12 cellular contexts compared by ENCODE assay signal in the genomic region with DNA sequence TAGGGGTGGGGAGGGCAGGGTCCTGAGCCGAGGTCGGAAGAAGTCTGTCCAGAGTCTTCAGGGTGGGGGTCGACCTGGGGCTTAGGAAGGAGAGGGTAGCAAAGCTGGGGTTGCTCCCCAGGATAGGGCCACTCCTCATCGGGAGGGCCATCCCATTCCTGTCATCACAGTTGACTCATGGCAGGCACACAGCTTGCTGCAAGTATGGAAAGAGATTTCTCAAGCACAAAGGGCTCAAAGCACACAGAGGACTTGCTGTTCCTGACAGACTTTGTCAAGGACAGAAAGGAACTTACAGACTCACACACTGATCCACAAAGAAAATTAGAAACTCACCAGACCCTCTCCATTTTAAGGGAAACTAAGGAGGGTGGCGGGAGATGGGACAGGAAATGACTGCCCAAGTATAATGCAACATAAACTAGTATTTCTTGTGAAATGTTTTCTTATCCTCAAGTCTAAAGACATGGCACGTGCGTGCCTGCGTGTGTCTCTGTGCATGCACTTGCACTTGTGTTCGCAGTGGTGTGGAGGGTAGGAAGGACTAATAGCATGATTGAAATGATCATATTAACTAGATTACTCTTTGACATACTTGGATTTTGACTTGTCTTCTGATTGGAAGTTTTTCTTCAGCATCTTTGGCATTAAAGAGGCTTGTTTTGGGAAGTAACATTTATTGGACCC. TPM values are rescaled to one million over a fixed set of nuclear protein-coding genes. Genes with fewer than 3 reads are reported as not detected.
DNase-seq lines count a peak whose midpoint lies in the region; ATAC-seq and TF ChIP-seq lines count a peak whose summit lies in the region.
"Had no signal": no experiment of that assay in that cellular context is flagged by ENCODE, and none has a peak within 500 bp of the region (broad histone marks: within the 10 kb centered on the region; RNA-seq: fewer than 3 reads in every experiment).

No MANE protein-coding gene starts in this region.

- no peaks in the 10 kb centered on the region for H4K20me1 ChIP-seq in PC-3 (ENCODE audit: low read length)

- H3K27ac ChIP-seq in PC-3 (ENCODE audit: low read length) (peak overlapping the region; percentile 22; the same call in 1 of the 2 replicates), SJCRH30 (no peak overlapping the region)
- H3K27ac ChIP-seq: pancreas had no signal

- H3K9me3 ChIP-seq in PC-3 (ENCODE audit: low read length) (no peaks in the 10 kb centered on the region), HAP-1 (no peaks in the 10 kb centered on the region), SJCRH30 (replicated peaks) (no peaks in the 10 kb centered on the region)
- H3K9me3 ChIP-seq: pancreas had no signal

- H3K4me3 ChIP-seq in AG10803 (ENCODE audit: low read length) (no peak overlapping the region), PC-3 (ENCODE audit: low read length) (no peak overlapping the region), HAP-1 (no peak overlapping the region), SJCRH30 (no peak overlapping the region)
- H3K4me3 ChIP-seq: pancreas had no signal

- in situ Hi-C loops in HAP-1 (cut with MboI; ENCODE audit: low sequenced_read_pairs), result loop anchor here (25.0 kb wide), 1 partner anchor 491 kb away; no protein-coding TSS in a partner anchor

- H3K4me1 ChIP-seq in PC-3 (ENCODE audit: insufficient read depth, low read length) (peaks cover 8% of the 10 kb centered on the region), HAP-1 (no peaks in the 10 kb centered on the region), SJCRH30 (peaks cover 4% of the 10 kb centered on the region; the same call in 1 of the 2 replicates)
- H3K4me1 ChIP-seq: pancreas had no signal

- H3K79me2 ChIP-seq in PC-3 (ENCODE audit: low read length), result no peaks in the 10 kb centered on the region

- H3F3A ChIP-seq in PC-3 (ENCODE audit: low read length, unreplicated experiment), result no peaks in the 10 kb centered on the region

- DNase-seq in AG10803 (ENCODE audit: low read depth), result peak; percentile 63
- DNase-seq in PC-3, result no peak
- DNase-seq in omental fat pad (ENCODE audit: low spot score), result no peak
- no peak for DNase-seq in HAP-1 (ENCODE audit: low spot score in 2 of 2)
- no peak for DNase-seq in SJCRH30
- DNase-seq: CD8-positive, alpha-beta memory T cell; NCI-H2029; pancreas; SHP77 had no signal

- intact Hi-C loops in PC-3 (cut with micrococcal nuclease), result loop anchor here (5.0 kb wide), 1 partner anchor 151 kb away; a partner anchor contains a TSS

- POLR2A ChIA-PET in PC-3 (lab: Charles Lee; ENCODE audit: unreplicated experiment), result no interaction called here

- no TSS peak for BruUV-seq in PC-3 (replicated peaks; lab: Mats Ljungman, UMichigan)

- no peak overlapping the region for H2AFZ ChIP-seq in PC-3 (ENCODE audit: low read length)

- no peak for TF ChIP-seq CTCF in AG10803 (conservative IDR thresholded peaks at IDR 0.05; ENCODE audit: low read length)
- TF ChIP-seq CTCF in PC-3 (conservative IDR thresholded peaks at IDR 0.05; ENCODE audit: low read depth, low read length), result no peak
- TF ChIP-seq CTCF in omental fat pad (IDR thresholded peaks at IDR 0.05), result no peak

- no peak overlapping the region for H3K4me2 ChIP-seq in PC-3 (ENCODE audit: low read length)

- H3K36me3 ChIP-seq in PC-3 (ENCODE audit: low read depth, low read length), result peaks cover 30% of the 10 kb centered on the region
- H3K36me3 ChIP-seq in HAP-1 (replicated peaks), result peaks cover 39% of the 10 kb centered on the region
- H3K36me3 ChIP-seq in SJCRH30, result peaks cover 14% of the 10 kb centered on the region

- CTCF ChIA-PET in PC-3 (lab: Charles Lee), result interaction anchor here (0.6 to 1.4 kb wide), 2 partner anchors 82 to 151 kb away, joined by 3 to 8 read pairs; a partner anchor contains a TSS

- H3K9ac ChIP-seq in PC-3 (ENCODE audit: low read length), result no peak overlapping the region

- no peaks in the 10 kb centered on the region for H3K9me2 ChIP-seq in PC-3 (replicated peaks; ENCODE audit: low read length)

- H3K27me3 ChIP-seq in PC-3 (ENCODE audit: low read length), result no peaks in the 10 kb centered on the region
- no peaks in the 10 kb centered on the region for H3K27me3 ChIP-seq in HAP-1 (ENCODE audit: low read depth)
- H3K27me3 ChIP-seq in SJCRH30, result no peaks in the 10 kb centered on the region
- H3K27me3 ChIP-seq: pancreas had no signal

- no peak for ATAC-seq in PC-3
- peak; percentile 58 for ATAC-seq in esophagus mucosa
- peak; percentile 41 for ATAC-seq in omental fat pad (ENCODE audit: low FRiP score)
- ATAC-seq in HG03442 (IDR thresholded peaks at IDR 0.05; ENCODE audit: unreplicated experiment), result no peak
- no peak for ATAC-seq in HG03378 (IDR thresholded peaks at IDR 0.05; ENCODE audit: unreplicated experiment)

RNA-seq across cellular contexts. Expression of a gene that starts 2.4 kb away (rescaled TPM):
- total RNA-seq in PC-3 (2014; rRNA removed), result 0.63 and 1.4 TPM in 2 replicates
- 0.44 TPM for total RNA-seq in esophagus mucosa
- 10 to 100 TPM in 1 of 4 donors, 1 to 10 TPM in 3; 3.2 to 12.5 (median 5.4) TPM for total RNA-seq in omental fat pad
- total RNA-seq in SJCRH30 (2014; rRNA removed; shearing (Covaris generic)), result 0.86 and 1.1 TPM in 2 replicates

RNA-seq across cellular contexts. Expression of a gene that starts 4.3 kb away (rescaled TPM):
- total RNA-seq in PC-3 (2014; rRNA removed), result 0.26 and 0.35 TPM in 2 replicates
- 5.7 TPM for total RNA-seq in esophagus mucosa
- total RNA-seq in omental fat pad, result 100 to 1,000 TPM; 106 to 221 (median 175) TPM
- total RNA-seq in SJCRH30 (2014; rRNA removed; shearing (Covaris generic)), result 0.30 and 0.34 TPM in 2 replicates

RNA-seq across cellular contexts. Expression of a gene that starts 13.5 kb away (rescaled TPM):
- 107 and 123 TPM in 2 replicates for total RNA-seq in PC-3 (2014; rRNA removed)
- total RNA-seq in esophagus mucosa, result 96.6 TPM
- 100 to 1,000 TPM in 1 of 4 donors, 10 to 100 TPM in 3; 72.1 to 122 (median 77.8) TPM for total RNA-seq in omental fat pad
- 142 and 145 TPM in 2 replicates for total RNA-seq in SJCRH30 (2014; rRNA removed; shearing (Covaris generic))

RNA-seq across cellular contexts. Expression of a gene that starts 22.7 kb away (rescaled TPM):
- 84.0 and 93.7 TPM in 2 replicates for total RNA-seq in PC-3 (2014; rRNA removed)
- total RNA-seq in esophagus mucosa, result 77.2 TPM
- total RNA-seq in omental fat pad, result 100 to 1,000 TPM in 1 of 4 donors, 10 to 100 TPM in 3; 75.0 to 118 (median 88.7) TPM
- total RNA-seq in SJCRH30 (2014; rRNA removed; shearing (Covaris generic)), result 62.1 and 62.9 TPM in 2 replicates

RNA-seq across cellular contexts. Expression of a gene that starts 48.1 kb away (rescaled TPM):
- total RNA-seq in PC-3 (2014; rRNA removed) (not detected in 2 replicates), esophagus mucosa (not detected), omental fat pad (1 to 10 TPM in 1 of 4 donors, under 1 TPM in 1, not detected in 2; 0.09 to 2.9 TPM)
- total RNA-seq in SJCRH30 (2014; rRNA removed; shearing (Covaris generic)), result 0.10 TPM in 2 replicates
- total RNA-seq: CD8-positive, alpha-beta memory T cell had no signal

Comparison
In these comparisons a context has a peak if more than half of its experiments do, and no peak if none do; other contexts are left out.
1. ATAC-seq: peak in esophagus mucosa (single experiment) and omental fat pad (single experiment); none in PC-3 (single experiment), HG03442 (single experiment) and HG03378 (single experiment).
2. RNA of a gene that starts 4.3 kb away (total RNA-seq): 106 to 221 TPM in omental fat pad; 5.7 TPM in esophagus mucosa (single experiment), 0.30 to 0.34 TPM in SJCRH30 and 0.26 to 0.35 TPM in PC-3; every median in the first group is over 10 times any median in the second.